ENCODE assay signal across 35 cellular contexts in genomic region chr6:1127597-1128288, GRCh38.
"Had no signal": no experiment of that assay in that cellular context is flagged by ENCODE, and none has a peak within 500 bp of the region (broad histone marks: within the 10 kb centered on the region; RNA-seq: fewer than 3 reads in every experiment).

No MANE protein-coding gene starts in this region.

- H3K4me1 Mint-ChIP-seq: activated B cell treated with CpG ODN at 0.5 μM for 24 hours; activated CD4-positive, alpha-beta T cell treated with anti-CD3 and anti-CD28 coated beads for 36 hours; activated CD8-positive, alpha-beta memory T cell treated with anti-CD3 and anti-CD28 coated beads, Interleukin-2, amount 10 ng/mL, durations not matched to agents 7 days and 5 days; activated naive CD4-positive, alpha-beta T cell treated with anti-CD3 and anti-CD28 coated beads, Interleukin-2, amount 50 U/mL, for 24 hours; activated naive CD8-positive, alpha-beta T cell treated with anti-CD3 and anti-CD28 coated beads for 36 hours; activated naive CD8-positive, alpha-beta T cell treated with anti-CD3 and anti-CD28 coated beads, Interleukin-2, amount 50 U/mL, for 24 hours had no signal

- H3K36me3 ChIP-seq: adrenal gland, esophagus muscularis mucosa, gastroesophageal sphincter, WERI-Rb-1 had no signal

- H3K27ac Mint-ChIP-seq: activated B cell treated with CpG ODN at 0.5 μM for 24 hours; activated CD4-positive, alpha-beta memory T cell treated with anti-CD3 and anti-CD28 coated beads for 36 hours; activated CD4-positive, alpha-beta T cell treated with anti-CD3 and anti-CD28 coated beads for 36 hours; activated CD4-positive, alpha-beta T cell treated with anti-CD3 and anti-CD28 coated beads, Interleukin-2, amount 10 ng/mL, durations not matched to agents 24 days and 14 days; activated CD8-positive, alpha-beta memory T cell treated with anti-CD3 and anti-CD28 coated beads, Interleukin-2, amount 10 ng/mL, durations not matched to agents 7 days and 5 days; activated CD8-positive, alpha-beta T cell treated with anti-CD3 and anti-CD28 coated beads, Interleukin-2, amount 10 ng/mL, durations not matched to agents 7 days and 5 days; activated naive CD4-positive, alpha-beta T cell treated with anti-CD3 and anti-CD28 coated beads for 36 hours; activated naive CD4-positive, alpha-beta T cell treated with anti-CD3 and anti-CD28 coated beads, Interleukin-2, amount 50 U/mL, for 24 hours; activated naive CD8-positive, alpha-beta T cell treated with anti-CD3 and anti-CD28 coated beads for 36 hours; activated naive CD8-positive, alpha-beta T cell treated with anti-CD3 and anti-CD28 coated beads, Interleukin-2, amount 50 U/mL, for 24 hours; activated T-helper 1 cell treated with anti-CD3 and anti-CD28 coated beads, Interleukin-12 subunit alpha, Interleukin-12 subunit beta, Interleukin-2, Interleukin-4 antibody, amounts not matched to agents 30 ng/mL and 10 ng/mL and 1 ng/mL, durations not matched to agents 14 hours and 24 hours and 36 hours; activated T-helper 2 cell treated with anti-CD3 and anti-CD28 coated beads, Interferon-gamma antibody, Interleukin-2, Interleukin-4, amounts not matched to agents 10 μg/mL and 5 μg/mL and 100 μg/mL, durations not matched to agents 14 hours and 24 hours and 36 hours; effector memory CD8-positive, alpha-beta T cell; T-helper 17 cell; T-helper 2 cell treated with Interferon-gamma antibody and Interleukin-4, amounts not matched to agents 5 μg/mL and 100 μg/mL, for 36 hours had no signal

- H3K4me1 ChIP-seq: adrenal gland had no signal

- H3K4me3 ChIP-seq: adrenal gland, body of pancreas, esophagus muscularis mucosa, gastroesophageal sphincter had no signal

- H3K9me3 Mint-ChIP-seq: activated B cell treated with CpG ODN at 0.5 μM for 24 hours; activated CD4-positive, alpha-beta memory T cell treated with anti-CD3 and anti-CD28 coated beads for 36 hours; activated CD4-positive, alpha-beta T cell treated with anti-CD3 and anti-CD28 coated beads, Interleukin-2, amount 10 ng/mL, durations not matched to agents 24 days and 14 days; activated naive CD4-positive, alpha-beta T cell treated with anti-CD3 and anti-CD28 coated beads for 36 hours; activated naive CD4-positive, alpha-beta T cell treated with anti-CD3 and anti-CD28 coated beads, Interleukin-2, amount 50 U/mL, for 24 hours; activated naive CD8-positive, alpha-beta T cell treated with anti-CD3 and anti-CD28 coated beads for 36 hours; activated naive CD8-positive, alpha-beta T cell treated with anti-CD3 and anti-CD28 coated beads, Interleukin-2, amount 50 U/mL, for 24 hours; activated T-helper 1 cell treated with anti-CD3 and anti-CD28 coated beads, Interleukin-12 subunit alpha, Interleukin-12 subunit beta, Interleukin-2, Interleukin-4 antibody, amounts not matched to agents 30 ng/mL and 10 ng/mL and 1 ng/mL, durations not matched to agents 14 hours and 24 hours and 36 hours; activated T-helper 2 cell treated with anti-CD3 and anti-CD28 coated beads, Interferon-gamma antibody, Interleukin-2, Interleukin-4, amounts not matched to agents 10 μg/mL and 5 μg/mL and 100 μg/mL, durations not matched to agents 14 hours and 24 hours and 36 hours; T-helper 2 cell treated with Interferon-gamma antibody and Interleukin-4, amounts not matched to agents 5 μg/mL and 100 μg/mL, for 36 hours had no signal

- H3K36me3 Mint-ChIP-seq: activated CD4-positive, alpha-beta memory T cell treated with anti-CD3 and anti-CD28 coated beads for 36 hours; activated CD8-positive, alpha-beta memory T cell treated with anti-CD3 and anti-CD28 coated beads, Interleukin-2, amount 10 ng/mL, durations not matched to agents 7 days and 5 days; activated naive CD4-positive, alpha-beta T cell treated with anti-CD3 and anti-CD28 coated beads, Interleukin-2, amount 50 U/mL, for 24 hours; activated naive CD8-positive, alpha-beta T cell treated with anti-CD3 and anti-CD28 coated beads for 36 hours had no signal

- H3K9me3 ChIP-seq: adrenal gland, body of pancreas, esophagus muscularis mucosa, gastroesophageal sphincter had no signal

- ATAC-seq: activated CD4-positive, alpha-beta T cell treated with anti-CD3 and anti-CD28 coated beads for 36 hours; activated CD8-positive, alpha-beta memory T cell treated with anti-CD3 and anti-CD28 coated beads, Interleukin-2, amount 10 ng/mL, durations not matched to agents 7 days and 5 days; activated CD8-positive, alpha-beta T cell treated with anti-CD3 and anti-CD28 coated beads, Interleukin-2, amount 10 ng/mL, durations not matched to agents 7 days and 5 days; activated naive CD8-positive, alpha-beta T cell treated with anti-CD3 and anti-CD28 coated beads, Interleukin-2, amount 50 U/mL, for 24 hours; body of pancreas; effector memory CD8-positive, alpha-beta T cell; gastroesophageal sphincter; T-helper 17 cell had no signal

- H3K4me3 Mint-ChIP-seq: activated B cell treated with CpG ODN at 0.5 μM for 24 hours; activated CD4-positive, alpha-beta memory T cell treated with anti-CD3 and anti-CD28 coated beads for 36 hours; activated CD4-positive, alpha-beta T cell treated with anti-CD3 and anti-CD28 coated beads for 36 hours; activated CD4-positive, alpha-beta T cell treated with anti-CD3 and anti-CD28 coated beads, Interleukin-2, amount 10 ng/mL, durations not matched to agents 24 days and 14 days; activated CD8-positive, alpha-beta memory T cell treated with anti-CD3 and anti-CD28 coated beads, Interleukin-2, amount 10 ng/mL, durations not matched to agents 7 days and 5 days; activated CD8-positive, alpha-beta T cell treated with anti-CD3 and anti-CD28 coated beads, Interleukin-2, amount 10 ng/mL, durations not matched to agents 7 days and 5 days; activated naive CD4-positive, alpha-beta T cell treated with anti-CD3 and anti-CD28 coated beads for 36 hours; activated naive CD4-positive, alpha-beta T cell treated with anti-CD3 and anti-CD28 coated beads, Interleukin-2, amount 50 U/mL, for 24 hours; activated naive CD8-positive, alpha-beta T cell treated with anti-CD3 and anti-CD28 coated beads for 36 hours; activated naive CD8-positive, alpha-beta T cell treated with anti-CD3 and anti-CD28 coated beads, Interleukin-2, amount 50 U/mL, for 24 hours; activated T-helper 1 cell treated with anti-CD3 and anti-CD28 coated beads, Interleukin-12 subunit alpha, Interleukin-12 subunit beta, Interleukin-2, Interleukin-4 antibody, amounts not matched to agents 30 ng/mL and 10 ng/mL and 1 ng/mL, durations not matched to agents 14 hours and 24 hours and 36 hours; effector memory CD8-positive, alpha-beta T cell; T-helper 17 cell; T-helper 2 cell treated with Interferon-gamma antibody and Interleukin-4, amounts not matched to agents 5 μg/mL and 100 μg/mL, for 36 hours had no signal

- DNase-seq: activated B cell treated with CpG ODN at 0.5 μM for 24 hours; activated CD4-positive, alpha-beta memory T cell treated with anti-CD3 and anti-CD28 coated beads for 36 hours; activated CD4-positive, alpha-beta T cell treated with anti-CD3 and anti-CD28 coated beads for 36 hours; activated CD4-positive, alpha-beta T cell treated with anti-CD3 and anti-CD28 coated beads, Interleukin-2, amount 10 ng/mL, durations not matched to agents 24 days and 14 days; activated CD4-positive, CD25-positive, alpha-beta regulatory T cell treated with anti-CD3 and anti-CD28 coated beads, Interleukin-2, amount 50 U/mL, for 72 hours; activated CD8-positive, alpha-beta memory T cell treated with anti-CD3 and anti-CD28 coated beads, Interleukin-2, amount 10 ng/mL, durations not matched to agents 7 days and 5 days; activated CD8-positive, alpha-beta memory T cell treated with anti-CD3 and anti-CD28 coated beads, Interleukin-2, amount 50 U/mL, for 4 hours; activated CD8-positive, alpha-beta T cell treated with anti-CD3 and anti-CD28 coated beads, Interleukin-2, amount 10 ng/mL, durations not matched to agents 7 days and 5 days; activated effector memory CD4-positive, alpha-beta T cell treated with anti-CD3 and anti-CD28 coated beads, Interleukin-2, amount 50 U/mL, for 16 hours; activated naive CD4-positive, alpha-beta T cell treated with anti-CD3 and anti-CD28 coated beads for 36 hours; activated naive CD8-positive, alpha-beta T cell treated with anti-CD3 and anti-CD28 coated beads for 36 hours; activated naive CD8-positive, alpha-beta T cell treated with anti-CD3 and anti-CD28 coated beads, Interleukin-2, amount 50 U/mL, for 24 hours; activated T-cell treated with anti-CD3 and anti-CD28 coated beads, Interleukin-2, amount 50 U/mL, for 1 hour; activated T-cell treated with anti-CD3 and anti-CD28 coated beads, Interleukin-2, amount 50 U/mL, for 48 hours; adrenal gland; amygdala; aorta; body of pancreas; caudate nucleus; cortex of kidney; dermis blood vessel endothelial cell; effector CD4-positive, alpha-beta T cell; effector memory CD8-positive, alpha-beta T cell; erythroblast; foreskin melanocyte; T-helper 1 cell; T-helper 17 cell; T1000; WERI-Rb-1 had no signal

- H3K27ac ChIP-seq: adrenal gland, body of pancreas, esophagus muscularis mucosa, gastroesophageal sphincter, WERI-Rb-1 had no signal

- H3K27me3 ChIP-seq: adrenal gland, body of pancreas, esophagus muscularis mucosa, gastroesophageal sphincter had no signal
